ENCODE assay signal across 15 cellular contexts in the genomic region with DNA sequence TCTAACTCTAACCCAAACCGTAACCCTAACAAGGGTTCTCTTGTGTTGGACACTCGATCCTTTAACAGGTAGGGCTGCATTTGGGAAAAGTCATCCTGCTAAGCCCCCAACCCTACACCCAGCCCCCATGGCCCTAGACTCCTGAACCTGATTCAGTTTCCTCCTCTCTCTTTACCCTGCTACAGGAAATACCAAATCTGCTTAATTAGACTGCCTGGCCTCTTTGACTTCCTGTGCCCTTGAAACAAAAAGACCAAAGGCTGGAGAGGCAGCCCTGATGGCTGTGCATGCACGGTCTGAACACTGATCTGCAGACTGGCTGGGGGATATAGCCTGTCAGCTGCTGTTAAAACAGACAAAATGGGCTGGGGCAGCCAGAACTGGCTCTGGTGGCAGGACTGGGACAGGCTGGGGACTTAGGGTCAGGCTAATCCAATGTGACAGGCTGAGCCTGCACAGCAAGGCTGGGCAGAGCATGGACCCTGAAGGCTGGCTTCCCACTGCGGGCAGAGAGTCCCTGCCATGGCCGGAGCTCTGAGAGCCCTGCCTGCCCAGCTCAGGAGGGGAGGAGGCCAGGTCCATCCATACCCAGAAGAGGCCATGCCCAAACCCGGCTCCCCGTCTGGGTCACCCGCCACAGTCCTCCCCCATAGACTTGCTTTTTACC. TPM values are rescaled to one million over a fixed set of nuclear protein-coding genes. Genes with fewer than 3 reads are reported as not detected.
A peak's percentile ranks its signal among the peaks of the same experiment; 100 is the strongest.
DNase-seq lines count a peak whose midpoint lies in the region; ATAC-seq and TF ChIP-seq lines count a peak whose summit lies in the region.
"Had no signal": no experiment of that assay in that cellular context is flagged by ENCODE, and none has a peak within 500 bp of the region (broad histone marks: within the 10 kb centered on the region; RNA-seq: fewer than 3 reads in every experiment).

No MANE protein-coding gene starts in this region.

- peaks cover 28% of the 10 kb centered on the region for H3K4me1 Mint-ChIP-seq in activated CD8-positive, alpha-beta memory T cell treated with anti-CD3 and anti-CD28 coated beads, Interleukin-2, amount 10 ng/mL, durations not matched to agents 7 days and 5 days

- H3K9me3 ChIP-seq in spleen: no peaks in the 10 kb centered on the region
- H3K9me3 ChIP-seq: upper lobe of right lung had no signal

- no peaks in the 10 kb centered on the region for H3K36me3 Mint-ChIP-seq in activated CD8-positive, alpha-beta memory T cell treated with anti-CD3 and anti-CD28 coated beads, Interleukin-2, amount 10 ng/mL, durations not matched to agents 7 days and 5 days

- H3K4me3 ChIP-seq in coronary artery (no peak overlapping the region), spleen (no peak overlapping the region)
- H3K4me3 ChIP-seq: upper lobe of right lung had no signal

- no peaks in the 10 kb centered on the region for H3K36me3 ChIP-seq in spleen
- H3K36me3 ChIP-seq: upper lobe of right lung had no signal

- intact Hi-C loops in spleen (cut with DNase I; ENCODE audit: low total_unique reads): no loop called here

- 53 to 68% (median 55%) methylated on average over 6 to 8 of the region's 8 CpGs for WGBS in spleen, 5 donors

- ATAC-seq in activated CD8-positive, alpha-beta memory T cell treated with anti-CD3 and anti-CD28 coated beads, Interleukin-2, amount 10 ng/mL, durations not matched to agents 7 days and 5 days: peak; percentile 50
- no peak for ATAC-seq in GM21423 (IDR thresholded peaks at IDR 0.05; ENCODE audit: unreplicated experiment)
- ATAC-seq: upper lobe of right lung had no signal

- H3K27me3 Mint-ChIP-seq in activated CD8-positive, alpha-beta memory T cell treated with anti-CD3 and anti-CD28 coated beads, Interleukin-2, amount 10 ng/mL, durations not matched to agents 7 days and 5 days: peaks cover 3% of the 10 kb centered on the region

- CTCF ChIA-PET in activated CD8-positive, alpha-beta memory T cell treated with anti-CD3 and anti-CD28 coated beads, Interleukin-2, amount 10 ng/mL, durations not matched to agents 7 days and 5 days (lab: Charles Lee): no interaction called here

- H3K27me3 ChIP-seq in spleen (replicated peaks in 1 of 7): no peaks in the 10 kb centered on the region
- H3K27me3 ChIP-seq: upper lobe of right lung had no signal

- H3K27ac ChIP-seq in coronary artery (no peak overlapping the region), spleen (peak overlapping the region; percentile 55 to 79 (median 72))
- H3K27ac ChIP-seq: epithelial cell of prostate, upper lobe of right lung had no signal

- no peak for TF ChIP-seq CTCF in coronary artery (IDR thresholded peaks at IDR 0.05)
- no peak for TF ChIP-seq CTCF in spleen (IDR thresholded peaks at IDR 0.05 in 8 of 11, conservative IDR thresholded peaks at IDR 0.05 in 3 of 11)

- H3K27ac Mint-ChIP-seq in activated CD8-positive, alpha-beta memory T cell treated with anti-CD3 and anti-CD28 coated beads, Interleukin-2, amount 10 ng/mL, durations not matched to agents 7 days and 5 days: peak overlapping the region; percentile 86

- H3K4me3 Mint-ChIP-seq in activated CD8-positive, alpha-beta memory T cell treated with anti-CD3 and anti-CD28 coated beads, Interleukin-2, amount 10 ng/mL, durations not matched to agents 7 days and 5 days: no peak overlapping the region

- peaks cover 23 to 67% (median 37%) of the 10 kb centered on the region in 6 donors for H3K4me1 ChIP-seq in spleen
- H3K4me1 ChIP-seq: upper lobe of right lung had no signal

- TF ChIP-seq POLR2A in spleen (IDR thresholded peaks at IDR 0.05): no peak

- H3K9me3 Mint-ChIP-seq in activated CD8-positive, alpha-beta memory T cell treated with anti-CD3 and anti-CD28 coated beads, Interleukin-2, amount 10 ng/mL, durations not matched to agents 7 days and 5 days (ENCODE audit: low read depth): no peaks in the 10 kb centered on the region

- DNase-seq in activated CD8-positive, alpha-beta memory T cell treated with anti-CD3 and anti-CD28 coated beads, Interleukin-2, amount 10 ng/mL, durations not matched to agents 7 days and 5 days: no peak
- DNase-seq in activated CD8-positive, alpha-beta memory T cell treated with anti-CD3 and anti-CD28 coated beads, Interleukin-2, amount 50 U/mL, for 4 hours: no peak
- DNase-seq in NOMO-1 (lab: John Stamatoyannopoulos, UW; ENCODE audit: unreplicated experiment in 2 of 2) (peak; percentile 57 to 69), coronary artery (ENCODE audit: low spot score) (peak; percentile 59), spleen (peak; percentile 78), HT-29 (ENCODE audit: low spot score) (no peak), DMS79 (lab: John Stamatoyannopoulos, UW) (no peak)
- DNase-seq: amygdala, KG1, NCI-H526, upper lobe of right lung had no signal

RNA-seq across cellular contexts. Expression of gene MSMB, which starts 51.0 kb away (rescaled TPM):
- total RNA-seq in activated CD8-positive, alpha-beta memory T cell treated with anti-CD3 and anti-CD28 coated beads, Interleukin-2, amount 10 ng/mL, durations not matched to agents 7 days and 5 days: not detected
- total RNA-seq in spleen: not detected
- polyA plus RNA-seq in spleen: not detected
- not detected in 2 replicates for total RNA-seq in HT-29 (2014; rRNA removed; shearing (Covaris generic))
- total RNA-seq: osteocyte; T-helper 2 cell treated with Interferon-gamma antibody and Interleukin-4, amounts not matched to agents 100 ng/mL and 5 ng/mL, for 36 hours; upper lobe of right lung had no signal

Comparison
In these comparisons a context has a peak if more than half of its experiments do, and no peak if none do; other contexts are left out.
1. DNase-seq: peak in NOMO-1 (2 of 2), coronary artery (single experiment) and spleen (single experiment); none in activated CD8-positive, alpha-beta memory T cell treated with anti-CD3 and anti-CD28 coated beads, Interleukin-2, amount 10 ng/mL, durations not matched to agents 7 days and 5 days (single experiment), activated CD8-positive, alpha-beta memory T cell treated with anti-CD3 and anti-CD28 coated beads, Interleukin-2, amount 50 U/mL, for 4 hours (single experiment), HT-29 (single experiment) and DMS79 (single experiment).
2. H3K27ac ChIP-seq: peak in spleen (8 of 8); none in coronary artery (0 of 2).